In the genomic region with DNA sequence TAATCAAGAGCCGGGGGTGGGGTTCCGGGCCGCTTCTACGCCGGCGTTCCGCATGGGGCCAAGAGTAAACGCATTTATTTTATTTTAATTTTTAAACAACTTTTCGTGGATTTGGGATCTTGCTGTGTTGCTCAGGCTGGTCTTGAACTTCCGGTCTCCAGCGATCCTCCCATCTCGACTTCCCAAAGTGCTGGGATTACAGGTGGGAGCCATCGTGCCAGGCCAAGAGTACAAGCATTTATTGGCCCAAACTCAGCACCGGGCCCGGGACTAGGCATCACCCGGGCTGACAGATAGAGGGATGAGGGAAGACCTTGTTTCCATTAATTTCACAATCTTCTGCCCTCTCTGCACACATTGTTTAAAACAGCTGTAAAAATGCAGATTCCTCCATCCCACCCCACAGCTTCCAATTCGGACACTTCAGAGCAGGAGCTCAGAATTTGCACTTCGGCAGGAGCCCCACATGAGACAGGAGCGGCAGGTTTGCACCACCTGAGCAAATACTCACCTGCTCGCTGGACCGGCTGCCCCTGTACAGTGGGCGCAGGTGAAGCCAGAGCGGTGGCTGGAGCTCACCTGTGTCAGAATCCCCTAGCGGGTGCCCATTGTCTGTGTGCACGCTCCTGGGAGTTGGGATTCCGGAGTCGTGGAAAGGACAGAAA, we compare ENCODE assay signal across 8 cellular contexts. TPM values are rescaled to one million over a fixed set of nuclear protein-coding genes. Genes with fewer than 3 reads are reported as not detected.
DNase-seq lines count a peak whose midpoint lies in the region; ATAC-seq and TF ChIP-seq lines count a peak whose summit lies in the region.

No MANE protein-coding gene starts in this region.

- peaks cover 17% of the 10 kb centered on the region for H3K79me2 ChIP-seq in OCI-LY3 (ENCODE audit: low read length)

- no peak for ATAC-seq in GM18909 (IDR thresholded peaks at IDR 0.05; ENCODE audit: poor library complexity, unreplicated experiment)

- TF ChIP-seq CTCF in OCI-LY3 (IDR thresholded peaks at IDR 0.05; ENCODE audit: low read depth, low read length) (no peak), fibroblast of mammary gland (conservative IDR thresholded peaks at IDR 0.05; ENCODE audit: control insufficient read depth, insufficient read depth, low read depth, low read length) (no peak)

- peak overlapping the region; percentile 69 for H3K4me3 ChIP-seq in OCI-LY3 (ENCODE audit: low read length)
- H3K4me3 ChIP-seq in fibroblast of mammary gland (ENCODE audit: control insufficient read depth, low read depth, low read length): peak overlapping the region; percentile 43
- H3K4me3 ChIP-seq in skeletal muscle satellite cell (ENCODE audit: low read length): peak overlapping the region; percentile 68

- H3K4me2 ChIP-seq in OCI-LY3 (ENCODE audit: low read length) (peak overlapping the region; percentile 45), skeletal muscle satellite cell (ENCODE audit: low read length) (peak overlapping the region; percentile 86)

- H3K27ac ChIP-seq in OCI-LY3 (ENCODE audit: low read length): no peak overlapping the region

- H3K9me3 ChIP-seq in OCI-LY3 (ENCODE audit: insufficient read depth, low read length) (no peaks in the 10 kb centered on the region), skeletal muscle satellite cell (replicated peaks; ENCODE audit: low read length) (no peaks in the 10 kb centered on the region)

- H3K4me1 ChIP-seq in OCI-LY3 (ENCODE audit: low read length): peaks cover 10% of the 10 kb centered on the region
- peaks cover 3% of the 10 kb centered on the region for H3K4me1 ChIP-seq in skeletal muscle satellite cell (ENCODE audit: control insufficient read depth, insufficient read depth, low read length)

- DNase-seq in NCI-H1417 (lab: John Stamatoyannopoulos, UW): peak; percentile 21 to 79 (median 72)
- DNase-seq in NCI-H1417 treated with DMSO at 0.1 percent for 48 hours (lab: John Stamatoyannopoulos, UW): no peak
- no peak for DNase-seq in fibroblast of mammary gland (ENCODE audit: low read depth)
- DNase-seq in AG20443 (ENCODE audit: low spot score): no peak
- no peak for DNase-seq in RKO (ENCODE audit: low spot score)

- H3K9ac ChIP-seq in OCI-LY3 (ENCODE audit: low read length): peak overlapping the region; percentile 9; the same call in 1 of the 2 replicates
- peak overlapping the region; percentile 47 for H3K9ac ChIP-seq in skeletal muscle satellite cell (ENCODE audit: low read depth, low read length)

- no peak overlapping the region for H2AFZ ChIP-seq in OCI-LY3 (ENCODE audit: low read depth, low read length)

- 0 out of 2 replicates have a peak, but pooled peaks cover 6% of the 10 kb centered on the region for H3K27me3 ChIP-seq in OCI-LY3 (ENCODE audit: low read depth, low read length)
- peaks cover 4% of the 10 kb centered on the region for H3K27me3 ChIP-seq in skeletal muscle satellite cell (ENCODE audit: control insufficient read depth, insufficient read depth, low read length)

- peaks cover under 1% of the 10 kb centered on the region; the same call in 1 of the 2 replicates for H4K20me1 ChIP-seq in OCI-LY3 (ENCODE audit: insufficient read depth, low read length)

- H3K36me3 ChIP-seq in OCI-LY3 (replicated peaks; ENCODE audit: low read depth, low read length) (peaks cover 14% of the 10 kb centered on the region), skeletal muscle satellite cell (ENCODE audit: insufficient read depth, low read length) (no peaks in the 10 kb centered on the region)

RNA-seq across cellular contexts. Expression of gene GINS2, which starts 0.7 kb away (rescaled TPM):
- 12.2 TPM in 2 replicates for total RNA-seq in skeletal muscle satellite cell (2012; rRNA removed)

Comparison
In these comparisons a context has a peak if more than half of its experiments do, and no peak if none do; other contexts are left out.
1. DNase-seq: peak in NCI-H1417 (3 of 3); none in NCI-H1417 treated with DMSO at 0.1 percent for 48 hours (single experiment), fibroblast of mammary gland (single experiment), AG20443 (single experiment) and RKO (single experiment).
2. Peak in every context shown above with its lines, with median percentiles within 50 percentile points of each other: H3K4me3 ChIP-seq.